In the genomic region with DNA sequence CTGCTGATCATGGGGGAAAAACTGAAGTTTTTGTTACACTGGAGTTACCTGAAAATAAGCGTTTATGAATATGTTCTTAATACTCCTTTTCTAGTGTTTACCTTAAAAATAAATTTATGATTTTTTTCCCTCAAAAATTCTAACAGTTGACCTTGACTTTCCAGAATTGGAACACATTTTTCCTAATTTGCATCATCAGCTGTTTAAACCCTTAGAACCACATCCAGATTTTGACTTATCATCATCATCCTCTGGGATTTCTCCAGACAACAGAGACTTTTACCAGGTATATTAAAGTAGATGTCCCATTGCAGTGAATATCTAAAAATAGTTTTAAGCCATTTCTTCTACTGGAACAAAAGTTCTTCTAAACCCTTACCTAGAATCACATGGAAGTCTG, we compare ENCODE assay signal across 29 cellular contexts.
"Had no signal": no experiment of that assay in that cellular context is flagged by ENCODE, and none has a peak within 500 bp of the region (broad histone marks: within the 10 kb centered on the region; RNA-seq: fewer than 3 reads in every experiment).

No MANE protein-coding gene starts in this region.

- H3K27me3 Mint-ChIP-seq: activated CD8-positive, alpha-beta T cell treated with anti-CD3 and anti-CD28 coated beads for 36 hours; activated naive CD4-positive, alpha-beta T cell treated with anti-CD3 and anti-CD28 coated beads, Interleukin-2, amount 10 ng/mL, durations not matched to agents 7 days and 5 days; activated naive CD8-positive, alpha-beta T cell; activated naive CD8-positive, alpha-beta T cell treated with anti-CD3 and anti-CD28 coated beads, Interleukin-2, amount 50 U/mL, for 24 hours; brain had no signal

- ATAC-seq: activated CD8-positive, alpha-beta T cell treated with anti-CD3 and anti-CD28 coated beads for 36 hours; activated naive CD8-positive, alpha-beta T cell treated with anti-CD3 and anti-CD28 coated beads, Interleukin-2, amount 50 U/mL, for 24 hours; activated T-cell treated with anti-CD3 and anti-CD28 coated beads, Interleukin-2, amount 50 U/mL, for 4 hours; Panc1 had no signal

- FAIRE-seq: bronchial epithelial cell had no signal

- H3K4me3 ChIP-seq: SJCRH30, SK-N-MC had no signal

- DNase-seq: activated CD4-positive, alpha-beta T cell treated with anti-CD3 and anti-CD28 coated beads for 1 hour; activated CD4-positive, alpha-beta T cell treated with anti-CD3 and anti-CD28 coated beads for 48 hours; activated CD4-positive, CD25-positive, alpha-beta regulatory T cell; activated CD8-positive, alpha-beta T cell treated with anti-CD3 and anti-CD28 coated beads for 36 hours; activated effector memory CD4-positive, alpha-beta T cell treated with Interleukin-2 at 50 U/mL for 16 hours; activated naive CD4-positive, alpha-beta T cell treated with anti-CD3 and anti-CD28 coated beads, Interleukin-2, amount 10 ng/mL, durations not matched to agents 7 days and 5 days; activated naive CD8-positive, alpha-beta T cell treated with anti-CD3 and anti-CD28 coated beads, Interleukin-2, amount 50 U/mL, for 24 hours; activated T-cell treated with anti-CD3 and anti-CD28 coated beads, Interleukin-2, amount 50 U/mL, for 4 hours; anterior cingulate cortex; caudate nucleus; cerebellar nuclear complex; NCI-H1105; NCI-H1417 treated with DMSO at 0.1 percent for 48 hours; NCI-H187 treated with DMSO at 0.1 percent for 48 hours; NCI-H2081; NCI-H226; NCI-H446 treated with DMSO at 0.1 percent for 48 hours; NCI-H524; NCI-H69; NCI-H82; SHP77; SJCRH30; T1000; WERI-Rb-1 had no signal

- H3K4me3 Mint-ChIP-seq: activated CD8-positive, alpha-beta T cell treated with anti-CD3 and anti-CD28 coated beads for 36 hours; activated naive CD4-positive, alpha-beta T cell treated with anti-CD3 and anti-CD28 coated beads, Interleukin-2, amount 10 ng/mL, durations not matched to agents 7 days and 5 days; activated naive CD8-positive, alpha-beta T cell; activated naive CD8-positive, alpha-beta T cell treated with anti-CD3 and anti-CD28 coated beads, Interleukin-2, amount 50 U/mL, for 24 hours; activated T-cell treated with anti-CD3 and anti-CD28 coated beads, Interleukin-2, amount 50 U/mL, for 4 hours; brain had no signal

- H3K27me3 ChIP-seq: SJCRH30 had no signal

- H3K27ac ChIP-seq: SJCRH30, WERI-Rb-1 had no signal

- H3K4me1 ChIP-seq: SJCRH30 had no signal

- H3K9me3 ChIP-seq: SJCRH30 had no signal

- H3K4me1 Mint-ChIP-seq: activated naive CD8-positive, alpha-beta T cell treated with anti-CD3 and anti-CD28 coated beads, Interleukin-2, amount 50 U/mL, for 24 hours; brain had no signal

- H3K27ac Mint-ChIP-seq: activated CD8-positive, alpha-beta T cell treated with anti-CD3 and anti-CD28 coated beads for 36 hours; activated naive CD4-positive, alpha-beta T cell treated with anti-CD3 and anti-CD28 coated beads, Interleukin-2, amount 10 ng/mL, durations not matched to agents 7 days and 5 days; activated naive CD8-positive, alpha-beta T cell; activated naive CD8-positive, alpha-beta T cell treated with anti-CD3 and anti-CD28 coated beads, Interleukin-2, amount 50 U/mL, for 24 hours; brain had no signal

- H3K9me3 Mint-ChIP-seq: activated CD8-positive, alpha-beta T cell treated with anti-CD3 and anti-CD28 coated beads for 36 hours; activated naive CD4-positive, alpha-beta T cell treated with anti-CD3 and anti-CD28 coated beads, Interleukin-2, amount 10 ng/mL, durations not matched to agents 7 days and 5 days; activated naive CD8-positive, alpha-beta T cell treated with anti-CD3 and anti-CD28 coated beads, Interleukin-2, amount 50 U/mL, for 24 hours; activated T-cell treated with anti-CD3 and anti-CD28 coated beads, Interleukin-2, amount 50 U/mL, for 4 hours; brain had no signal
